8 cellular contexts compared by ENCODE assay signal in the genomic region with DNA sequence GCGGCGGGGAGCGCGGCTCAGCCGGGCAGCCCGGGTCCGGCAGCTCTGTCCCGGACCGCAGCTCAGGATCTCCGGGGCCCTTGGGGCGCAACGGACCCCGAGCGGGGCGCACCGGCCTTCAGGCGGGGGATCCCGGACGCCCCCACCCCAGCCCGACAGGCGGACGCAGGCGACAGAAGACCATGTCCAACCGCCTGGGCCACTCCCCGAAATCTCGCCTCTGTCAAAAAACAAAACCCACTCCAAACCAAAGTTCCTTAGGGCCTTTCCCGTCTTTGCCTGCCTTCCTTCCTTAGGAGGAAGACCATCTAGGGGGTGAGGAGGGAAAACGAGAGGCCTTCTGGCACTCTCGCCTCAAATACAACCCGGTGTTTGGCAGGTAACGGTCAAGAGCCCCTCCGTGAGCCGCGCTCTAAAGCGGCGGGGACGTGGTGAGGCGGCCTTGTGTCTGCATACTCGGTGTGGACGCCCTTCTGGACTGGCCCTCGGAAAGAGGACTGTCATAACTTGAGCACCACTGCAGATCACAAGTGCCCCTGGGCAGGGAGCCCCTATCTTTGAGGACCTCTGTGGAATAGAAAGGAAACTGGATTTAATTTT. TPM values are rescaled to one million over a fixed set of nuclear protein-coding genes. Genes with fewer than 3 reads are reported as not detected.
DNase-seq lines count a peak whose midpoint lies in the region; ATAC-seq lines count a peak whose summit lies in the region.

No MANE protein-coding gene starts in this region.

- no peaks in the 10 kb centered on the region for H3K4me1 ChIP-seq in right cardiac atrium (ENCODE audit: control insufficient read depth, insufficient read depth, low read length)

- H3K4me3 ChIP-seq in right cardiac atrium (ENCODE audit: low read length) (peak overlapping the region; percentile 86), skeletal muscle cell (ENCODE audit: low read depth, low read length) (peak overlapping the region; percentile 97)

- peak overlapping the region; percentile 65 for H3K27ac Mint-ChIP-seq in activated naive CD4-positive, alpha-beta T cell treated with anti-CD3 and anti-CD28 coated beads for 36 hours
- H3K27ac Mint-ChIP-seq in activated naive CD8-positive, alpha-beta T cell treated with anti-CD3 and anti-CD28 coated beads for 36 hours, result peak overlapping the region; percentile 47

- H3K27ac ChIP-seq in right cardiac atrium (ENCODE audit: low read length), result peak overlapping the region; percentile 82

- WGBS in right cardiac atrium, result under 1% methylated on average over 41 of the region's 41 CpGs

- peak; percentile 14 for ATAC-seq in HG03378 (IDR thresholded peaks at IDR 0.05; ENCODE audit: unreplicated experiment)
- peak; percentile 35 to 39 for ATAC-seq in right cardiac atrium

- H3K36me3 Mint-ChIP-seq in activated naive CD4-positive, alpha-beta T cell treated with anti-CD3 and anti-CD28 coated beads for 36 hours (ENCODE audit: low read depth), result no peaks in the 10 kb centered on the region
- H3K36me3 Mint-ChIP-seq in activated naive CD8-positive, alpha-beta T cell treated with anti-CD3 and anti-CD28 coated beads for 36 hours, result peaks cover 4% of the 10 kb centered on the region

- no peaks in the 10 kb centered on the region for H3K27me3 ChIP-seq in right cardiac atrium (ENCODE audit: control insufficient read depth, insufficient read depth)

- peaks cover 11% of the 10 kb centered on the region for H3K27me3 Mint-ChIP-seq in activated naive CD4-positive, alpha-beta T cell treated with anti-CD3 and anti-CD28 coated beads for 36 hours (ENCODE audit: low read depth)
- H3K27me3 Mint-ChIP-seq in activated naive CD8-positive, alpha-beta T cell treated with anti-CD3 and anti-CD28 coated beads for 36 hours, result peaks cover 16% of the 10 kb centered on the region

- DNase-seq in activated naive CD4-positive, alpha-beta T cell treated with anti-CD3 and anti-CD28 coated beads for 36 hours, result peak; percentile 13
- no peak for DNase-seq in activated naive CD4-positive, alpha-beta T cell treated with Interleukin-2 at 50 U/mL for 16 hours
- no peak for DNase-seq in activated naive CD8-positive, alpha-beta T cell treated with anti-CD3 and anti-CD28 coated beads for 36 hours
- DNase-seq in right cardiac atrium (peak; percentile 25 to 72 (median 61)), skeletal muscle cell (ENCODE audit: low read depth) (no peak), H4 (ENCODE audit: low spot score) (no peak), MV-4-11 (lab: John Stamatoyannopoulos, UW) (no peak)

- H3K9me3 Mint-ChIP-seq in activated naive CD4-positive, alpha-beta T cell treated with anti-CD3 and anti-CD28 coated beads for 36 hours, result no peaks in the 10 kb centered on the region
- no peaks in the 10 kb centered on the region for H3K9me3 Mint-ChIP-seq in activated naive CD8-positive, alpha-beta T cell treated with anti-CD3 and anti-CD28 coated beads for 36 hours

- peak overlapping the region; percentile 93 for H3K4me3 Mint-ChIP-seq in activated naive CD4-positive, alpha-beta T cell treated with anti-CD3 and anti-CD28 coated beads for 36 hours
- H3K4me3 Mint-ChIP-seq in activated naive CD8-positive, alpha-beta T cell treated with anti-CD3 and anti-CD28 coated beads for 36 hours, result peak overlapping the region; percentile 92

- no peaks in the 10 kb centered on the region for H3K9me3 ChIP-seq in right cardiac atrium (ENCODE audit: control insufficient read depth, low read length)

- H3K4me1 Mint-ChIP-seq in activated naive CD4-positive, alpha-beta T cell treated with anti-CD3 and anti-CD28 coated beads for 36 hours (ENCODE audit: low read depth), result peaks cover 16% of the 10 kb centered on the region
- peaks cover 23% of the 10 kb centered on the region for H3K4me1 Mint-ChIP-seq in activated naive CD8-positive, alpha-beta T cell treated with anti-CD3 and anti-CD28 coated beads for 36 hours

- CTCF ChIA-PET in activated naive CD4-positive, alpha-beta T cell treated with anti-CD3 and anti-CD28 coated beads for 36 hours (lab: Charles Lee), result interaction anchor here (5.0 kb wide), 1 partner anchor 44 kb away, joined by 29 read pairs; no protein-coding TSS in a partner anchor

- intact Hi-C loops in activated naive CD4-positive, alpha-beta T cell treated with anti-CD3 and anti-CD28 coated beads for 36 hours (cut with micrococcal nuclease), result loop anchor here (1.0 to 5.0 kb wide), 9 partner anchors 19 to 292 kb away; partner anchors contain the start of genes NFYB, NT5DC3 and TDG
- intact Hi-C loops in right cardiac atrium (cut with DNase I), result loop anchor here in 3 of 4 donors (5.0 to 10.0 kb wide), 2 partner anchors 100 to 108 kb away; partner anchors contain the start of gene TDG (in 2 of the 3)

RNA-seq across cellular contexts. Expression of gene HCFC2, which starts 0.6 kb away (rescaled TPM):
- total RNA-seq in activated naive CD4-positive, alpha-beta T cell treated with anti-CD3 and anti-CD28 coated beads for 36 hours, result 1 to 10 TPM; 7.4 to 8.3 TPM
- 1 to 10 TPM; 7.6 to 8.0 TPM for total RNA-seq in activated naive CD8-positive, alpha-beta T cell treated with anti-CD3 and anti-CD28 coated beads for 36 hours
- 10 to 100 TPM; 10.2 to 11.0 (median 10.6) TPM for total RNA-seq in right cardiac atrium
- polyA plus RNA-seq in right cardiac atrium, result 4.1 TPM
- total RNA-seq in H4 (2014; rRNA removed; shearing (Covaris generic)), result 6.7 and 7.1 TPM in 2 replicates

RNA-seq across cellular contexts. Expression of gene GLT8D2, which starts 15.0 kb away (rescaled TPM):
- total RNA-seq in activated naive CD4-positive, alpha-beta T cell treated with anti-CD3 and anti-CD28 coated beads for 36 hours, result not detected
- total RNA-seq in activated naive CD8-positive, alpha-beta T cell treated with anti-CD3 and anti-CD28 coated beads for 36 hours, result under 1 TPM in 1 of 2 experiments, not detected in 1; 0.43 TPM
- total RNA-seq in right cardiac atrium, result 10 to 100 TPM in 2 of 4 donors, 1 to 10 TPM in 2; 8.7 to 14.4 (median 11.4) TPM
- 9.9 TPM for polyA plus RNA-seq in right cardiac atrium
- 25.3 and 39.7 TPM in 2 replicates for total RNA-seq in H4 (2014; rRNA removed; shearing (Covaris generic))

Comparison
In these comparisons a context has a peak if more than half of its experiments do, and no peak if none do; other contexts are left out.
1. DNase-seq: peak in activated naive CD4-positive, alpha-beta T cell treated with anti-CD3 and anti-CD28 coated beads for 36 hours (single experiment) and right cardiac atrium (3 of 3); none in activated naive CD4-positive, alpha-beta T cell treated with Interleukin-2 at 50 U/mL for 16 hours (single experiment), activated naive CD8-positive, alpha-beta T cell treated with anti-CD3 and anti-CD28 coated beads for 36 hours (single experiment), skeletal muscle cell (single experiment), H4 (single experiment) and MV-4-11 (single experiment).
2. RNA of gene GLT8D2, which starts 15.0 kb away (total RNA-seq): 25.3 to 39.7 TPM in H4 and 8.7 to 14.4 TPM in right cardiac atrium; 0.43 TPM in activated naive CD8-positive, alpha-beta T cell treated with anti-CD3 and anti-CD28 coated beads for 36 hours and not detected in activated naive CD4-positive, alpha-beta T cell treated with anti-CD3 and anti-CD28 coated beads for 36 hours; every median in the first group is over 4 times any median in the second.